1 cellular context compared by ENCODE assay signal in the genomic region with DNA sequence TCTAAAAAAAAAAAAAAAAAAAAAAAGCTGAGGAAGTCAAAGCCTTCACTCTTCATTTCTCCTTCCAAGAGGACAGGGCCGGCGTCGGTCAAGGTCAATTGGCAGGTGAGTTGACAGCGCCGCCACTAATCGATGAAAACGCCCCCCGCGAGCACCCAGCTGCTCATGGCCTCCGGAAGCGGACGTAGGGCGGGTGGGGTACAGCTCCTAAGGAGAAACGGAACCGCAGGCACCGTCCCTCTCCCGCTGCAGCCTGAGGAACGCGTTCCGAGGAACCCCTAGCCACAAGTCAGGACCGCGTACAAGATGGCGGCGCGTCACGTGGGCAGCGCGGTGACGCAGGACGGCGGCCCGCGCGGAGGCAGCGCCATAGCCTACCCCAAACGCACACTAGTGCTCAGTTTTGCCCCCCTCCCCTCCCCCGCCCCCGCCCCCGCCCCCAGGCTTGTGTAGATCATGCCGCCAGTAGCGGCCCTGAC.
A peak's percentile ranks its signal among the peaks of the same experiment; 100 is the strongest.
TF ChIP-seq lines count a peak whose summit lies in the region.

ATF1 (plus strand) TSS at position 465 of the 479 bp plus-strand sequence. CDS start 16,045 bp downstream, outside the sequence.

TF ChIP-seq in K562, 482 proteins besides CTCF, POLR2A, EP300 and RAD21 (continued from another document and continues in another):
- TF ChIP-seq HDAC1 (IDR thresholded peaks at IDR 0.05) (no peak; a peak in 1 of 4 replicates), MAZ (CRISPR knock-in tag; conservative IDR thresholded peaks at IDR 0.05 in 1 of 2, IDR thresholded peaks at IDR 0.05 in 1 of 2) (peak; percentile 79 to 85), CBFB (CRISPR knock-in tag; IDR thresholded peaks at IDR 0.05) (no peak), ZNF696 (CRISPR knock-in tag; conservative IDR thresholded peaks at IDR 0.05) (no peak), HMGN3 (IDR thresholded peaks at IDR 0.05; ENCODE audit: borderline replicate concordance, extremely low read depth, insufficient read length, low read depth, low read length) (peak; percentile 83), SETDB1 (IDR thresholded peaks at IDR 0.05; ENCODE audit: low read length) (peak; percentile 22), MBD2 (IDR thresholded peaks at IDR 0.05; ENCODE audit: borderline replicate concordance, low read depth) (peak; percentile 73; the same call in 1 of the 2 replicates), PML (IDR thresholded peaks at IDR 0.05; ENCODE audit: low read length) (peak; percentile 72; the same call in 1 of the 2 replicates), GATAD2A (IDR thresholded peaks at IDR 0.05) (no peak), CHD2 (IDR thresholded peaks at IDR 0.05; ENCODE audit: low read depth, low read length) (peak; percentile 47; the same call in 1 of the 2 replicates), RB1 (IDR thresholded peaks at IDR 0.05; ENCODE audit: low read depth) (0 out of 2 replicates have a peak, but pooled peaks have one; percentile 10), HLTF (IDR thresholded peaks at IDR 0.05) (peak; percentile 73; the same call in 1 of the 2 replicates), CLOCK (CRISPR knock-in tag; IDR thresholded peaks at IDR 0.05; ENCODE audit: borderline replicate concordance) (no peak), ZNF766 (CRISPR knock-in tag; conservative IDR thresholded peaks at IDR 0.05) (no peak), ZNF324 (CRISPR knock-in tag; IDR thresholded peaks at IDR 0.05) (no peak), TAF7 (tag; IDR thresholded peaks at IDR 0.05) (peak; percentile 79), GMEB1 (CRISPR knock-in tag; IDR thresholded peaks at IDR 0.05) (peak; percentile 97), TEAD2 (tag; IDR thresholded peaks at IDR 0.05) (0 out of 2 replicates have a peak, but pooled peaks have one; percentile 11), BRD4 (IDR thresholded peaks at IDR 0.05) (no peak), CREB5 (CRISPR knock-in tag; IDR thresholded peaks at IDR 0.05) (no peak), RAD51 (IDR thresholded peaks at IDR 0.05; ENCODE audit: borderline replicate concordance, low read depth) (peak; percentile 93), PHF20 (IDR thresholded peaks at IDR 0.05; ENCODE audit: partially characterized antibody) (peak; percentile 48), NONO (IDR thresholded peaks at IDR 0.05; ENCODE audit: low read depth in 2 of 2, low read length in 1 of 2) (peak in 1 of 2 experiments; percentile 21; a peak in 1 of 4 replicates), UBTF (IDR thresholded peaks at IDR 0.05; ENCODE audit: borderline replicate concordance in 1 of 2, low read depth in 2 of 2, low read length in 2 of 2) (0 out of 4 replicates have a peak, but pooled peaks of 1 of the 2 experiments have one; percentile 66), SP1 (CRISPR knock-in tag; IDR thresholded peaks at IDR 0.05) (peak; percentile 44; the same call in 1 of the 2 replicates), RUNX1 (IDR thresholded peaks at IDR 0.05; ENCODE audit: low read depth) (no peak), MXD1 (CRISPR knock-in tag; IDR thresholded peaks at IDR 0.05; ENCODE audit: borderline replicate concordance, poor library complexity, severe bottlenecking) (no peak), NFIX (CRISPR knock-in tag; IDR thresholded peaks at IDR 0.05; ENCODE audit: low read depth) (no peak), KDM5B (IDR thresholded peaks at IDR 0.05; ENCODE audit: insufficient replicate concordance, low read depth, low read length) (peak; percentile 63), SRF (CRISPR knock-in tag; IDR thresholded peaks at IDR 0.05) (no peak), ZNF347 (CRISPR knock-in tag; IDR thresholded peaks at IDR 0.05; ENCODE audit: low read depth) (no peak), ZNF586 (CRISPR knock-in tag; conservative IDR thresholded peaks at IDR 0.05) (no peak), KLF16 (IDR thresholded peaks at IDR 0.05) (0 out of 2 replicates have a peak, but pooled peaks have one; percentile 3), ZBTB11 (CRISPR knock-in tag; IDR thresholded peaks at IDR 0.05) (peak in 1 of 3 experiments; percentile 91; a peak in 3 of 6 replicates), SRSF1 (IDR thresholded peaks at IDR 0.05; ENCODE audit: low read depth, low read length) (no peak), MAFG (tag; conservative IDR thresholded peaks at IDR 0.05) (no peak), LEF1 (IDR thresholded peaks at IDR 0.05) (no peak), KAT2B (IDR thresholded peaks at IDR 0.05; ENCODE audit: low read depth, low read length) (no peak), POLR2AphosphoS2 (IDR thresholded peaks at IDR 0.05; ENCODE audit: low read length) (peak; percentile 74; the same call in 1 of the 2 replicates)
- TF ChIP-seq, protein P1, sequence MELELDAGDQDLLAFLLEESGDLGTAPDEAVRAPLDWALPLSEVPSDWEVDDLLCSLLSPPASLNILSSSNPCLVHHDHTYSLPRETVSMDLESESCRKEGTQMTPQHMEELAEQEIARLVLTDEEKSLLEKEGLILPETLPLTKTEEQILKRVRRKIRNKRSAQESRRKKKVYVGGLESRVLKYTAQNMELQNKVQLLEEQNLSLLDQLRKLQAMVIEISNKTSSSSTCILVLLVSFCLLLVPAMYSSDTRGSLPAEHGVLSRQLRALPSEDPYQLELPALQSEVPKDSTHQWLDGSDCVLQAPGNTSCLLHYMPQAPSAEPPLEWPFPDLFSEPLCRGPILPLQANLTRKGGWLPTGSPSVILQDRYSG (tag; conservative IDR thresholded peaks at IDR 0.05; ENCODE audit: low read depth), result no peak
- TF ChIP-seq, protein P2, sequence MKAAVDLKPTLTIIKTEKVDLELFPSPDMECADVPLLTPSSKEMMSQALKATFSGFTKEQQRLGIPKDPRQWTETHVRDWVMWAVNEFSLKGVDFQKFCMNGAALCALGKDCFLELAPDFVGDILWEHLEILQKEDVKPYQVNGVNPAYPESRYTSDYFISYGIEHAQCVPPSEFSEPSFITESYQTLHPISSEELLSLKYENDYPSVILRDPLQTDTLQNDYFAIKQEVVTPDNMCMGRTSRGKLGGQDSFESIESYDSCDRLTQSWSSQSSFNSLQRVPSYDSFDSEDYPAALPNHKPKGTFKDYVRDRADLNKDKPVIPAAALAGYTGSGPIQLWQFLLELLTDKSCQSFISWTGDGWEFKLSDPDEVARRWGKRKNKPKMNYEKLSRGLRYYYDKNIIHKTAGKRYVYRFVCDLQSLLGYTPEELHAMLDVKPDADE (conservative IDR thresholded peaks at IDR 0.05; ENCODE audit: control insufficient read depth, low read depth, low read length), result peak; percentile 62; the same call in 1 of the 2 replicates
- TF ChIP-seq, protein P3, sequence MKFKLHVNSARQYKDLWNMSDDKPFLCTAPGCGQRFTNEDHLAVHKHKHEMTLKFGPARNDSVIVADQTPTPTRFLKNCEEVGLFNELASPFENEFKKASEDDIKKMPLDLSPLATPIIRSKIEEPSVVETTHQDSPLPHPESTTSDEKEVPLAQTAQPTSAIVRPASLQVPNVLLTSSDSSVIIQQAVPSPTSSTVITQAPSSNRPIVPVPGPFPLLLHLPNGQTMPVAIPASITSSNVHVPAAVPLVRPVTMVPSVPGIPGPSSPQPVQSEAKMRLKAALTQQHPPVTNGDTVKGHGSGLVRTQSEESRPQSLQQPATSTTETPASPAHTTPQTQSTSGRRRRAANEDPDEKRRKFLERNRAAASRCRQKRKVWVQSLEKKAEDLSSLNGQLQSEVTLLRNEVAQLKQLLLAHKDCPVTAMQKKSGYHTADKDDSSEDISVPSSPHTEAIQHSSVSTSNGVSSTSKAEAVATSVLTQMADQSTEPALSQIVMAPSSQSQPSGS (CRISPR knock-in tag; IDR thresholded peaks at IDR 0.05), result no peak
- TF ChIP-seq, protein P4, sequence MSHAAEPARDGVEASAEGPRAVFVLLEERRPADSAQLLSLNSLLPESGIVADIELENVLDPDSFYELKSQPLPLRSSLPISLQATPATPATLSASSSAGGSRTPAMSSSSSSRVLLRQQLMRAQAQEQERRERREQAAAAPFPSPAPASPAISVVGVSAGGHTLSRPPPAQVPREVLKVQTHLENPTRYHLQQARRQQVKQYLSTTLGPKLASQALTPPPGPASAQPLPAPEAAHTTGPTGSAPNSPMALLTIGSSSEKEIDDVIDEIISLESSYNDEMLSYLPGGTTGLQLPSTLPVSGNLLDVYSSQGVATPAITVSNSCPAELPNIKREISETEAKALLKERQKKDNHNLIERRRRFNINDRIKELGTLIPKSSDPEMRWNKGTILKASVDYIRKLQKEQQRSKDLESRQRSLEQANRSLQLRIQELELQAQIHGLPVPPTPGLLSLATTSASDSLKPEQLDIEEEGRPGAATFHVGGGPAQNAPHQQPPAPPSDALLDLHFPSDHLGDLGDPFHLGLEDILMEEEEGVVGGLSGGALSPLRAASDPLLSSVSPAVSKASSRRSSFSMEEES (CRISPR knock-in tag; IDR thresholded peaks at IDR 0.05), result peak; percentile 91
